In genomic region chr7:6705959-6706665, GRCh38 we compare ENCODE assay signal across 8 cellular contexts. TPM values are rescaled to one million over a fixed set of nuclear protein-coding genes. Genes with fewer than 3 reads are reported as not detected.
A peak's percentile ranks its signal among the peaks of the same experiment; 100 is the strongest.
DNase-seq lines count a peak whose midpoint lies in the region; ATAC-seq and TF ChIP-seq lines count a peak whose summit lies in the region.

No MANE protein-coding gene starts in this region.

- H3K9me2 ChIP-seq in PC-3 (replicated peaks; ENCODE audit: low read length) = no peaks in the 10 kb centered on the region

- H4K20me1 ChIP-seq in PC-3 (ENCODE audit: low read length) = no peaks in the 10 kb centered on the region

- H2AFZ ChIP-seq in PC-3 (ENCODE audit: low read length) = peak overlapping the region; percentile 87; the same call in 1 of the 2 replicates

- no peaks in the 10 kb centered on the region for H3K27me3 ChIP-seq in PC-3 (ENCODE audit: low read length)

- H3F3A ChIP-seq in PC-3 (ENCODE audit: low read length, unreplicated experiment) = no peaks in the 10 kb centered on the region

- H3K4me3 ChIP-seq in PC-3 (ENCODE audit: low read length) = peak overlapping the region; percentile 99

- peak overlapping the region; percentile 91 for H3K4me2 ChIP-seq in PC-3 (ENCODE audit: low read length)

- no peak for TF ChIP-seq CTCF in PC-3 (conservative IDR thresholded peaks at IDR 0.05; ENCODE audit: low read depth, low read length)

- peak overlapping the region; percentile 32; the same call in 1 of the 2 replicates for H3K27ac ChIP-seq in PC-3 (ENCODE audit: low read length)

- POLR2A ChIA-PET in PC-3 (lab: Charles Lee; ENCODE audit: unreplicated experiment) = no interaction called here

- TSS peak; percentile 59 for BruUV-seq in PC-3 (replicated peaks; lab: Mats Ljungman, UMichigan)

- H3K79me2 ChIP-seq in PC-3 (ENCODE audit: low read length) = peaks cover 53% of the 10 kb centered on the region

- no peaks in the 10 kb centered on the region for H3K27me3 Mint-ChIP-seq in activated CD8-positive, alpha-beta memory T cell treated with anti-CD3 and anti-CD28 coated beads, Interleukin-2, amount 10 ng/mL, durations not matched to agents 7 days and 5 days
- H3K27me3 Mint-ChIP-seq in activated naive CD8-positive, alpha-beta T cell = peaks cover 2% of the 10 kb centered on the region

- DNase-seq in activated CD8-positive, alpha-beta memory T cell treated with anti-CD3 and anti-CD28 coated beads, Interleukin-2, amount 10 ng/mL, durations not matched to agents 7 days and 5 days = peak; percentile 58
- no peak for DNase-seq in activated CD8-positive, alpha-beta memory T cell treated with anti-CD3 and anti-CD28 coated beads for 24 hours
- DNase-seq in PC-3 = no peak
- DNase-seq in left cardiac atrium = peak; percentile 43
- DNase-seq in renal cortical epithelial cell (ENCODE audit: low read depth) = peak; percentile 28
- no peak for DNase-seq in NCI-H1436 (lab: John Stamatoyannopoulos, UW)

- CTCF ChIA-PET in activated CD8-positive, alpha-beta memory T cell treated with anti-CD3 and anti-CD28 coated beads, Interleukin-2, amount 10 ng/mL, durations not matched to agents 7 days and 5 days (lab: Charles Lee) = no interaction called here
- CTCF ChIA-PET in PC-3 (lab: Charles Lee) = no interaction called here

- peaks cover 22% of the 10 kb centered on the region for H3K9me3 ChIP-seq in PC-3 (ENCODE audit: low read length)

- ATAC-seq in activated CD8-positive, alpha-beta memory T cell treated with anti-CD3 and anti-CD28 coated beads, Interleukin-2, amount 10 ng/mL, durations not matched to agents 7 days and 5 days = peak; percentile 46
- ATAC-seq in HG02970 (IDR thresholded peaks at IDR 0.05; ENCODE audit: low FRiP score, unreplicated experiment) (peak; percentile 31), PC-3 (peak; percentile 62), left cardiac atrium (peak; percentile 15 to 46)

- peak overlapping the region; percentile 96 for H3K9ac ChIP-seq in PC-3 (ENCODE audit: low read length)

- H3K4me1 Mint-ChIP-seq in activated CD8-positive, alpha-beta memory T cell treated with anti-CD3 and anti-CD28 coated beads, Interleukin-2, amount 10 ng/mL, durations not matched to agents 7 days and 5 days = peaks cover 33% of the 10 kb centered on the region
- H3K4me1 Mint-ChIP-seq in activated naive CD8-positive, alpha-beta T cell (ENCODE audit: low read depth) = peaks cover 40% of the 10 kb centered on the region

- 0 out of 2 replicates have a peak, but pooled peaks cover 3% of the 10 kb centered on the region for H3K4me1 ChIP-seq in PC-3 (ENCODE audit: insufficient read depth, low read length)

- intact Hi-C loops in PC-3 (cut with micrococcal nuclease) (no loop called here), left cardiac atrium (cut with DNase I) (loop anchor here in 1 of 2 donors (2.0 kb wide), 1 partner anchor 67 kb away; no protein-coding TSS in a partner anchor)

- peaks cover 28% of the 10 kb centered on the region for H3K9me3 Mint-ChIP-seq in activated CD8-positive, alpha-beta memory T cell treated with anti-CD3 and anti-CD28 coated beads, Interleukin-2, amount 10 ng/mL, durations not matched to agents 7 days and 5 days (ENCODE audit: low read depth)
- peaks cover 10% of the 10 kb centered on the region for H3K9me3 Mint-ChIP-seq in activated naive CD8-positive, alpha-beta T cell (ENCODE audit: low read depth)

- peaks cover 38% of the 10 kb centered on the region for H3K36me3 ChIP-seq in PC-3 (ENCODE audit: low read depth, low read length)

- H3K27ac Mint-ChIP-seq in activated CD8-positive, alpha-beta memory T cell treated with anti-CD3 and anti-CD28 coated beads, Interleukin-2, amount 10 ng/mL, durations not matched to agents 7 days and 5 days = peak overlapping the region; percentile 90
- peak overlapping the region; percentile 92 for H3K27ac Mint-ChIP-seq in activated naive CD8-positive, alpha-beta T cell

- H3K36me3 Mint-ChIP-seq in activated CD8-positive, alpha-beta memory T cell treated with anti-CD3 and anti-CD28 coated beads, Interleukin-2, amount 10 ng/mL, durations not matched to agents 7 days and 5 days = peaks cover 52% of the 10 kb centered on the region
- H3K36me3 Mint-ChIP-seq in activated naive CD8-positive, alpha-beta T cell = peaks cover 29% of the 10 kb centered on the region

- peak overlapping the region; percentile 95 for H3K4me3 Mint-ChIP-seq in activated CD8-positive, alpha-beta memory T cell treated with anti-CD3 and anti-CD28 coated beads, Interleukin-2, amount 10 ng/mL, durations not matched to agents 7 days and 5 days
- peak overlapping the region; percentile 97 for H3K4me3 Mint-ChIP-seq in activated naive CD8-positive, alpha-beta T cell

RNA-seq across cellular contexts. Expression of gene ZNF12, which starts 0.6 kb away (rescaled TPM):
- 10 to 100 TPM; 17.3 to 25.1 TPM for total RNA-seq in activated CD8-positive, alpha-beta memory T cell treated with anti-CD3 and anti-CD28 coated beads, Interleukin-2, amount 10 ng/mL, durations not matched to agents 7 days and 5 days
- 12.5 and 27.6 TPM in 2 replicates for total RNA-seq in PC-3 (2014; rRNA removed)
- 10 to 100 TPM; 13.6 to 25.5 TPM for total RNA-seq in left cardiac atrium
- total RNA-seq in renal cortical epithelial cell = 15.8 and 32.3 TPM in 2 replicates

RNA-seq across cellular contexts. Expression of gene RSPH10B2, which starts 47.8 kb away (rescaled TPM):
- 1 to 10 TPM; 1.0 to 1.2 TPM for total RNA-seq in activated CD8-positive, alpha-beta memory T cell treated with anti-CD3 and anti-CD28 coated beads, Interleukin-2, amount 10 ng/mL, durations not matched to agents 7 days and 5 days
- total RNA-seq in PC-3 (2014; rRNA removed) (0.47 TPM in 1 of 2 replicates, not detected in the other), left cardiac atrium (not detected), renal cortical epithelial cell (0.20 and 0.35 TPM in 2 replicates)

Comparison
In these comparisons a context has a peak if more than half of its experiments do, and no peak if none do; other contexts are left out.
1. DNase-seq: peak in activated CD8-positive, alpha-beta memory T cell treated with anti-CD3 and anti-CD28 coated beads, Interleukin-2, amount 10 ng/mL, durations not matched to agents 7 days and 5 days (single experiment), left cardiac atrium (single experiment) and renal cortical epithelial cell (single experiment); none in activated CD8-positive, alpha-beta memory T cell treated with anti-CD3 and anti-CD28 coated beads for 24 hours (single experiment), PC-3 (single experiment) and NCI-H1436 (single experiment).
2. Peak in every context shown above with its lines, with median percentiles within 50 percentile points of each other: ATAC-seq.